8 cellular contexts compared by ENCODE assay signal in genomic region chr17:74775409-74776043, GRCh38. TPM values are rescaled to one million over a fixed set of nuclear protein-coding genes. Genes with fewer than 3 reads are reported as not detected.
DNase-seq lines count a peak whose midpoint lies in the region; ATAC-seq and TF ChIP-seq lines count a peak whose summit lies in the region.

No MANE protein-coding gene starts in this region.

- no peaks in the 10 kb centered on the region for H3K27me3 Mint-ChIP-seq in activated B cell treated with CpG ODN at 0.5 μM for 24 hours

- ATAC-seq in activated B cell treated with CpG ODN at 0.5 μM for 24 hours (ENCODE audit: low read depth) = no peak
- ATAC-seq in GM19452 (IDR thresholded peaks at IDR 0.05; ENCODE audit: unreplicated experiment) = no peak

- H3K36me3 ChIP-seq in iPS DF 6.9 (ENCODE audit: control insufficient read depth, insufficient read depth, low read length) = peaks cover 16% of the 10 kb centered on the region
- peaks cover 0 to 38% (median 34%) of the 10 kb centered on the region in 6 donors for H3K36me3 ChIP-seq in spleen

- no peak for TF ChIP-seq POLR2A in spleen (IDR thresholded peaks at IDR 0.05)

- H3K4me1 Mint-ChIP-seq in activated B cell treated with CpG ODN at 0.5 μM for 24 hours = peaks cover 57% of the 10 kb centered on the region

- no peaks in the 10 kb centered on the region for H3K9me3 ChIP-seq in iPS DF 6.9 (ENCODE audit: control insufficient read depth, insufficient read depth, low read length)
- no peaks in the 10 kb centered on the region for H3K9me3 ChIP-seq in spleen

- H3K4me3 Mint-ChIP-seq in activated B cell treated with CpG ODN at 0.5 μM for 24 hours = peak overlapping the region; percentile 99

- TF ChIP-seq CTCF in activated B cell treated with CpG ODN at 0.5 μM for 24 hours (IDR thresholded peaks at IDR 0.05) = no peak
- no peak for TF ChIP-seq CTCF in spleen (IDR thresholded peaks at IDR 0.05 in 8 of 11, conservative IDR thresholded peaks at IDR 0.05 in 3 of 11)
- TF ChIP-seq CTCF in GM13977 (IDR thresholded peaks at IDR 0.05; ENCODE audit: extremely low read depth, insufficient read depth, missing control alignments) = no peak

- no peaks in the 10 kb centered on the region for H3K27me3 ChIP-seq in iPS DF 6.9 (ENCODE audit: control insufficient read depth, insufficient read depth, low read length)
- no peaks in the 10 kb centered on the region for H3K27me3 ChIP-seq in spleen (replicated peaks in 1 of 7)

- CTCF ChIA-PET in HEK293T (lab: Yijun Ruan, JAX) (interaction anchor here (0.6 to 1.5 kb wide), 5 partner anchors 10 to 90 kb away, joined by 3 to 6 read pairs (median 3); no protein-coding TSS in a partner anchor), activated B cell treated with CpG ODN at 0.5 μM for 24 hours (lab: Charles Lee) (interaction anchor here (1.6 to 2.4 kb wide), 3 partner anchors 38 to 118 kb away, joined by 6 to 13 read pairs (median 12); partner anchors contain the start of gene RAB37)

- intact Hi-C loops in activated B cell treated with CpG ODN at 0.5 μM for 24 hours (cut with micrococcal nuclease) = loop anchor here (1.0 kb wide), 1 partner anchor 27 kb away; the partner anchor contains the start of gene NHERF1
- intact Hi-C loops in spleen (cut with DNase I; ENCODE audit: low total_unique reads) = no loop called here

- H3K9me3 Mint-ChIP-seq in activated B cell treated with CpG ODN at 0.5 μM for 24 hours = no peaks in the 10 kb centered on the region

- H3K36me3 Mint-ChIP-seq in activated B cell treated with CpG ODN at 0.5 μM for 24 hours (ENCODE audit: low read depth) = peaks cover 44% of the 10 kb centered on the region

- POLR2A ChIA-PET in HEK293T (lab: Yijun Ruan, JAX) = interaction anchor here (1.3 to 2.6 kb wide), 10 partner anchors 11 to 98 kb away, joined by 5 to 22 read pairs (median 8); partner anchors contain the start of genes FDXR and RAB37
- POLR2A ChIA-PET in activated B cell treated with CpG ODN at 0.5 μM for 24 hours (lab: Charles Lee) = interaction anchor here (0.9 to 2.4 kb wide), 6 partner anchors 26 to 118 kb away, joined by 3 to 29 read pairs (median 6); partner anchors contain the start of genes FDXR and NHERF1

- no peak overlapping the region for H3K27ac ChIP-seq in iPS DF 6.9 (ENCODE audit: low read length)
- H3K27ac ChIP-seq in spleen = peak overlapping the region; percentile 42 to 91 (median 78)

- DNase-seq in HEK293T (ENCODE audit: extremely low spot score) = peak; percentile 30
- no peak for DNase-seq in activated B cell treated with CpG ODN at 0.5 μM for 24 hours
- DNase-seq in iPS DF 6.9 (ENCODE audit: low read depth, low spot score) = no peak
- DNase-seq in spleen = no peak
- DNase-seq in NCI-H1436 treated with DMSO at 0.1 percent for 48 hours (lab: John Stamatoyannopoulos, UW) = no peak
- no peak for DNase-seq in GM13977 (ENCODE audit: low spot score)
- DNase-seq in nucleus accumbens (lab: John Stamatoyannopoulos, UW) = no peak

- peak overlapping the region; percentile 89 for H3K27ac Mint-ChIP-seq in activated B cell treated with CpG ODN at 0.5 μM for 24 hours

- no CpG with 5 or more reads among the region's 12 CpGs for WGBS in iPS DF 6.9 (ENCODE audit: insufficient coverage, insufficient read length)
- WGBS in spleen, 5 donors = 35 to 39% (median 38%) methylated on average over 12 of the region's 12 CpGs

- in situ Hi-C loops in GM13977 (cut with MboI; ENCODE audit: low pct_unique_long_range_greater_than_20kb, low sequenced_read_pairs, unreplicated experiment) = no loop called here

- H3K4me3 ChIP-seq in iPS DF 6.9 (ENCODE audit: low read length) (peak overlapping the region; percentile 68; the same call in 1 of the 2 replicates), spleen (peak overlapping the region; percentile 67 to 96 (median 87))

- H3K4me1 ChIP-seq in iPS DF 6.9 (ENCODE audit: control insufficient read depth, insufficient read depth, low read length) (0 out of 2 replicates have a peak, but pooled peaks cover under 1% of the 10 kb centered on the region), spleen (peaks cover 31 to 80% (median 55%) of the 10 kb centered on the region in 6 donors)

TF ChIP-seq in HEK293T, 16 proteins besides CTCF, POLR2A, EP300 and RAD21:
- TF ChIP-seq HDGF (IDR thresholded peaks at IDR 0.05; ENCODE audit: borderline replicate concordance) (no peak), ELF4 (IDR thresholded peaks at IDR 0.05) (no peak), FOXA1 (IDR thresholded peaks at IDR 0.05) (no peak), NFRKB (IDR thresholded peaks at IDR 0.05) (no peak), L3MBTL2 (conservative IDR thresholded peaks at IDR 0.05) (no peak), FOXK2 (IDR thresholded peaks at IDR 0.05) (no peak), ARNT (IDR thresholded peaks at IDR 0.05) (no peak), SP1 (IDR thresholded peaks at IDR 0.05) (no peak), BHLHE40 (IDR thresholded peaks at IDR 0.05; ENCODE audit: borderline replicate concordance) (no peak), TARDBP (IDR thresholded peaks at IDR 0.05) (no peak), SUZ12 (IDR thresholded peaks at IDR 0.05) (no peak), LEF1 (IDR thresholded peaks at IDR 0.05; ENCODE audit: borderline replicate concordance) (no peak), PKNOX1 (IDR thresholded peaks at IDR 0.05) (no peak), ZNF384 (IDR thresholded peaks at IDR 0.05) (no peak), CTBP1 (IDR thresholded peaks at IDR 0.05; ENCODE audit: borderline replicate concordance) (no peak), FOXM1 (IDR thresholded peaks at IDR 0.05; ENCODE audit: borderline replicate concordance) (no peak)
TF ChIP-seq in HEK293T: peak in this region for 0.

RNA-seq across cellular contexts. Expression of gene NAT9, which starts 0.6 kb away (rescaled TPM):
- 59.4 and 79.7 TPM in 2 replicates for total RNA-seq in activated B cell treated with CpG ODN at 0.5 μM for 24 hours
- 10 to 100 TPM; 25.6 to 48.4 (median 41.5) TPM for total RNA-seq in spleen
- polyA plus RNA-seq in spleen = 10 to 100 TPM; 30.4 to 37.4 (median 33.2) TPM

RNA-seq across cellular contexts. Expression of gene NHERF1, which starts 27.1 kb away (rescaled TPM):
- total RNA-seq in activated B cell treated with CpG ODN at 0.5 μM for 24 hours (33.3 and 34.5 TPM in 2 replicates), spleen (10 to 100 TPM; 41.9 to 85.6 (median 53.9) TPM)
- 10 to 100 TPM; 28.7 to 51.8 (median 37.2) TPM for polyA plus RNA-seq in spleen

RNA-seq across cellular contexts. Expression of gene RAB37, which starts 38.5 kb away (rescaled TPM):
- total RNA-seq in activated B cell treated with CpG ODN at 0.5 μM for 24 hours (11.0 and 11.1 TPM in 2 replicates), spleen (10 to 100 TPM; 17.4 to 29.2 (median 24.3) TPM)
- polyA plus RNA-seq in spleen = 10 to 100 TPM; 16.6 to 37.6 (median 19.8) TPM
